Comparison of ENCODE assay signal across 8 cellular contexts in the genomic region with DNA sequence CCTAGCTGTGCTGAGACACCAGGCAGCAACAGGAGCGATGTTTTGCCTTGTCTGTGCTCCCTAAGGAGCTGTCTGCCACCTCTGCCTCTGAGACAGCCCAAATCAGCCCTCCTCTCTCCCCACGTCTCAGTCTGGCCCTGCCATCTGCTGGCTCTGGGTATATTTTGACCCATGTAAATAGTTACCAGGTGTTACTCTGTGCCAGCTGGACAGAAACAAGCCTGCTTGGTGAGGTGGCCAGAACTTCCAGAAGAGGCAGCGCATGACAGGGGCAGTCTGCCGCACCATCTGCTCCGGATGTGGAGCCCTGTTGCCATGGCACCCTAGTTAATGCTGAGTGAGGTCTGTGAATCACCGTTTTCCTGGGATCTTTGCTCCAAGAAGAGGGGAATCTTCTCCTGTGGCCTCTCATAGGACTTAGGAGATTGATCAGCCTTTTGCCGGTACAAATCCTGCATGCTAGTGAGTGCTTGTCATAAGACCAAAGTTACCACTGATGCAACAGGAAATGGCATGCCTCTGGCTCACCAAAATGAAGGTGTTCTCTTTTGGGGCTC. TPM values are rescaled to one million over a fixed set of nuclear protein-coding genes. Genes with fewer than 3 reads are reported as not detected.
A peak's percentile ranks its signal among the peaks of the same experiment; 100 is the strongest.
DNase-seq lines count a peak whose midpoint lies in the region; ATAC-seq and TF ChIP-seq lines count a peak whose summit lies in the region.

No MANE protein-coding gene starts in this region.

- H3K27ac ChIP-seq in angular gyrus (ENCODE audit: low read depth, low read length), result peak overlapping the region; percentile 88

- POLR2A ChIA-PET in GM10248 (lab: Yijun Ruan, JAX), result no interaction called here

- peak; percentile 56 for DNase-seq in NCI-H2227 (lab: John Stamatoyannopoulos, UW; ENCODE audit: unreplicated experiment)
- peak; percentile 82 for DNase-seq in hepatic stellate cell (ENCODE audit: low spot score)
- DNase-seq in renal cortical epithelial cell (ENCODE audit: low read depth), result peak; percentile 95
- DNase-seq in GM10248 (ENCODE audit: extremely low spot score), result no peak
- no peak for DNase-seq in GM19240 (ENCODE audit: insufficient read length, low spot score)

- no peak for TF ChIP-seq CTCF in GM10248 (IDR thresholded peaks at IDR 0.05; ENCODE audit: control extremely low read depth, extremely low read depth, low read depth, missing control alignments)

- ATAC-seq in GM18909 (IDR thresholded peaks at IDR 0.05; ENCODE audit: poor library complexity, unreplicated experiment) (peak; percentile 55), GM21423 (IDR thresholded peaks at IDR 0.05; ENCODE audit: unreplicated experiment) (no peak)

- CTCF ChIA-PET in GM10248 (lab: Yijun Ruan, JAX), result interaction anchor here (1.4 to 2.9 kb wide), 3 partner anchors 9 to 51 kb away, joined by 3 to 16 read pairs (median 10); no protein-coding TSS in a partner anchor

RNA-seq across cellular contexts. Expression of a gene that starts 31.8 kb away (rescaled TPM):
- total RNA-seq in renal cortical epithelial cell, result 8.5 and 8.9 TPM in 2 replicates

RNA-seq across cellular contexts. Expression of a gene that starts 37.5 kb away (rescaled TPM):
- 5.6 and 8.1 TPM in 2 replicates for total RNA-seq in renal cortical epithelial cell

RNA-seq across cellular contexts. Expression of a gene that starts 46.1 kb away (rescaled TPM):
- 46.7 and 234 TPM in 2 replicates for total RNA-seq in renal cortical epithelial cell

RNA-seq across cellular contexts. Expression of a gene that starts 52.8 kb away (rescaled TPM):
- total RNA-seq in renal cortical epithelial cell, result 0.75 and 1.6 TPM in 2 replicates

Comparison
In these comparisons a context has a peak if more than half of its experiments do, and no peak if none do; other contexts are left out.
1. DNase-seq: peak in NCI-H2227 (single experiment), hepatic stellate cell (single experiment) and renal cortical epithelial cell (single experiment); none in GM10248 (single experiment) and GM19240 (single experiment).